In genomic region chr15:70101459-70102113, GRCh38 we compare ENCODE assay signal across 9 cellular contexts. TPM values are rescaled to one million over a fixed set of nuclear protein-coding genes. Genes with fewer than 3 reads are reported as not detected.
DNase-seq lines count a peak whose midpoint lies in the region; ATAC-seq and TF ChIP-seq lines count a peak whose summit lies in the region.
"Had no signal": no experiment of that assay in that cellular context is flagged by ENCODE, and none has a peak within 500 bp of the region (broad histone marks: within the 10 kb centered on the region; RNA-seq: fewer than 3 reads in every experiment).

No MANE protein-coding gene starts in this region.

- H3K27ac ChIP-seq in 22Rv1 (peak overlapping the region; percentile 96), body of pancreas (peak overlapping the region in 3 of 4 donors; percentile 31 to 76 (median 66)), vagina (peak overlapping the region; percentile 97)

- TF ChIP-seq CTCF in 22Rv1 (IDR thresholded peaks at IDR 0.05) (no peak), body of pancreas (IDR thresholded peaks at IDR 0.05) (peak in 2 of 7 experiments; percentile 5 to 13), vagina (IDR thresholded peaks at IDR 0.05) (peak in 1 of 3 experiments; percentile 16)

- DNase-seq in HS-27A (ENCODE audit: low read depth) (peak; percentile 67), NCI-H510A (lab: John Stamatoyannopoulos, UW) (peak; percentile 47), body of pancreas (peak; percentile 76 to 93 (median 92)), kidney glomerular epithelial cell (lab: John Stamatoyannopoulos, UW) (peak; percentile 84), vagina (ENCODE audit: extremely low spot score in 2 of 2) (no peak)
- no peak for DNase-seq in stimulated activated CD8-positive, alpha-beta memory T cell treated with anti-CD3 and anti-CD28 coated beads, Interleukin-4, amount 100 ng/mL, for 48 hours

- no peaks in the 10 kb centered on the region for H3K27me3 ChIP-seq in body of pancreas
- no peaks in the 10 kb centered on the region for H3K27me3 ChIP-seq in vagina

- H3K9me3 ChIP-seq in body of pancreas (no peaks in the 10 kb centered on the region), vagina (no peaks in the 10 kb centered on the region)
- H3K9me3 ChIP-seq: BLaER1 treated with 17β-estradiol and CSF1 and Interleukin-3, amounts not matched to agents 10 nM and 100 nM had no signal

- H3K4me1 ChIP-seq in body of pancreas (peaks cover 61% of the 10 kb centered on the region), vagina (peaks cover 30% of the 10 kb centered on the region)

- H3K36me3 ChIP-seq in body of pancreas (replicated peaks in 1 of 2; ENCODE audit: insufficient read depth in 1 of 2, low read depth in 2 of 2) (no peaks in the 10 kb centered on the region), vagina (no peaks in the 10 kb centered on the region)
- H3K36me3 ChIP-seq: BLaER1 treated with 17β-estradiol and CSF1 and Interleukin-3, amounts not matched to agents 10 nM and 100 nM had no signal

- H3K4me3 ChIP-seq in body of pancreas = no peak overlapping the region
- H3K4me3 ChIP-seq in vagina = peak overlapping the region; percentile 45 to 93

- no peak for TF ChIP-seq POLR2A in body of pancreas (IDR thresholded peaks at IDR 0.05)
- TF ChIP-seq POLR2A in vagina (IDR thresholded peaks at IDR 0.05) = peak in 1 of 2 donors; percentile 19

- 0 to 2% methylated on average over 12 of the region's 12 CpGs for WGBS in body of pancreas, 2 donors

- intact Hi-C loops in body of pancreas (cut with DNase I) = loop anchor here (10.0 kb wide), 1 partner anchor 507 kb away; no protein-coding TSS in a partner anchor
- intact Hi-C loops in vagina (cut with DNase I) = no loop called here

- ATAC-seq in body of pancreas (peak; percentile 12), HG02970 (IDR thresholded peaks at IDR 0.05; ENCODE audit: low FRiP score, unreplicated experiment) (no peak)

RNA-seq across cellular contexts. Expression of gene TLE3, which starts 3.9 kb away (rescaled TPM):
- 10 to 100 TPM; 16.6 to 33.9 TPM for total RNA-seq in body of pancreas
- 64.6 TPM for total RNA-seq in vagina

Comparison
In these comparisons a context has a peak if more than half of its experiments do, and no peak if none do; other contexts are left out.
1. DNase-seq: peak in HS-27A (single experiment), NCI-H510A (single experiment), body of pancreas (4 of 4) and kidney glomerular epithelial cell (single experiment); none in vagina (0 of 2) and stimulated activated CD8-positive, alpha-beta memory T cell treated with anti-CD3 and anti-CD28 coated beads, Interleukin-4, amount 100 ng/mL, for 48 hours (single experiment).
2. H3K4me3 ChIP-seq: peak in vagina (2 of 2); none in body of pancreas (0 of 2).
3. Peak in every context shown above with its lines, with median percentiles within 50 percentile points of each other: H3K27ac ChIP-seq.